1 cellular context compared by ENCODE assay signal in the genomic region with DNA sequence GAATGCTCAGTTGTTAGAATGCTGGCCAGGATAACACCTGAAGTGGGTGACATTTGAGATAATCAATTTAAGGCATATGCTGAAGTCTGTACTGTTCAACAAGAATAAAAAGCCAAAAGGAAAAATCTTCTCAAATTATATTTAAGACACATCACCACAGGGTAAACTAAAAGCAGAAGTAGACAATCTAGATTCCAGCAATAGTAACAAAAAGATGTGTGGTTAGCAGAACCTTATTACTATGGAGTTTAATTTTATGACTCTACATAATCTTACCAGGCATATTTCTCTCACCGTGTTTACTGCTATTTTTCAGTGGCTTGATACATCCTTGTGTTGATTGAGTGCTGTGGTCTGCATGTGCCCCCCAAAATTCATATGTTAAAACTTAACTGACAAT.
TF ChIP-seq lines count a peak whose summit lies in the region.

No MANE protein-coding gene starts in this region.

TF ChIP-seq in GM23338, 12 proteins besides CTCF, POLR2A, EP300 and RAD21 (continued from another document):
- TF ChIP-seq, protein P1, sequence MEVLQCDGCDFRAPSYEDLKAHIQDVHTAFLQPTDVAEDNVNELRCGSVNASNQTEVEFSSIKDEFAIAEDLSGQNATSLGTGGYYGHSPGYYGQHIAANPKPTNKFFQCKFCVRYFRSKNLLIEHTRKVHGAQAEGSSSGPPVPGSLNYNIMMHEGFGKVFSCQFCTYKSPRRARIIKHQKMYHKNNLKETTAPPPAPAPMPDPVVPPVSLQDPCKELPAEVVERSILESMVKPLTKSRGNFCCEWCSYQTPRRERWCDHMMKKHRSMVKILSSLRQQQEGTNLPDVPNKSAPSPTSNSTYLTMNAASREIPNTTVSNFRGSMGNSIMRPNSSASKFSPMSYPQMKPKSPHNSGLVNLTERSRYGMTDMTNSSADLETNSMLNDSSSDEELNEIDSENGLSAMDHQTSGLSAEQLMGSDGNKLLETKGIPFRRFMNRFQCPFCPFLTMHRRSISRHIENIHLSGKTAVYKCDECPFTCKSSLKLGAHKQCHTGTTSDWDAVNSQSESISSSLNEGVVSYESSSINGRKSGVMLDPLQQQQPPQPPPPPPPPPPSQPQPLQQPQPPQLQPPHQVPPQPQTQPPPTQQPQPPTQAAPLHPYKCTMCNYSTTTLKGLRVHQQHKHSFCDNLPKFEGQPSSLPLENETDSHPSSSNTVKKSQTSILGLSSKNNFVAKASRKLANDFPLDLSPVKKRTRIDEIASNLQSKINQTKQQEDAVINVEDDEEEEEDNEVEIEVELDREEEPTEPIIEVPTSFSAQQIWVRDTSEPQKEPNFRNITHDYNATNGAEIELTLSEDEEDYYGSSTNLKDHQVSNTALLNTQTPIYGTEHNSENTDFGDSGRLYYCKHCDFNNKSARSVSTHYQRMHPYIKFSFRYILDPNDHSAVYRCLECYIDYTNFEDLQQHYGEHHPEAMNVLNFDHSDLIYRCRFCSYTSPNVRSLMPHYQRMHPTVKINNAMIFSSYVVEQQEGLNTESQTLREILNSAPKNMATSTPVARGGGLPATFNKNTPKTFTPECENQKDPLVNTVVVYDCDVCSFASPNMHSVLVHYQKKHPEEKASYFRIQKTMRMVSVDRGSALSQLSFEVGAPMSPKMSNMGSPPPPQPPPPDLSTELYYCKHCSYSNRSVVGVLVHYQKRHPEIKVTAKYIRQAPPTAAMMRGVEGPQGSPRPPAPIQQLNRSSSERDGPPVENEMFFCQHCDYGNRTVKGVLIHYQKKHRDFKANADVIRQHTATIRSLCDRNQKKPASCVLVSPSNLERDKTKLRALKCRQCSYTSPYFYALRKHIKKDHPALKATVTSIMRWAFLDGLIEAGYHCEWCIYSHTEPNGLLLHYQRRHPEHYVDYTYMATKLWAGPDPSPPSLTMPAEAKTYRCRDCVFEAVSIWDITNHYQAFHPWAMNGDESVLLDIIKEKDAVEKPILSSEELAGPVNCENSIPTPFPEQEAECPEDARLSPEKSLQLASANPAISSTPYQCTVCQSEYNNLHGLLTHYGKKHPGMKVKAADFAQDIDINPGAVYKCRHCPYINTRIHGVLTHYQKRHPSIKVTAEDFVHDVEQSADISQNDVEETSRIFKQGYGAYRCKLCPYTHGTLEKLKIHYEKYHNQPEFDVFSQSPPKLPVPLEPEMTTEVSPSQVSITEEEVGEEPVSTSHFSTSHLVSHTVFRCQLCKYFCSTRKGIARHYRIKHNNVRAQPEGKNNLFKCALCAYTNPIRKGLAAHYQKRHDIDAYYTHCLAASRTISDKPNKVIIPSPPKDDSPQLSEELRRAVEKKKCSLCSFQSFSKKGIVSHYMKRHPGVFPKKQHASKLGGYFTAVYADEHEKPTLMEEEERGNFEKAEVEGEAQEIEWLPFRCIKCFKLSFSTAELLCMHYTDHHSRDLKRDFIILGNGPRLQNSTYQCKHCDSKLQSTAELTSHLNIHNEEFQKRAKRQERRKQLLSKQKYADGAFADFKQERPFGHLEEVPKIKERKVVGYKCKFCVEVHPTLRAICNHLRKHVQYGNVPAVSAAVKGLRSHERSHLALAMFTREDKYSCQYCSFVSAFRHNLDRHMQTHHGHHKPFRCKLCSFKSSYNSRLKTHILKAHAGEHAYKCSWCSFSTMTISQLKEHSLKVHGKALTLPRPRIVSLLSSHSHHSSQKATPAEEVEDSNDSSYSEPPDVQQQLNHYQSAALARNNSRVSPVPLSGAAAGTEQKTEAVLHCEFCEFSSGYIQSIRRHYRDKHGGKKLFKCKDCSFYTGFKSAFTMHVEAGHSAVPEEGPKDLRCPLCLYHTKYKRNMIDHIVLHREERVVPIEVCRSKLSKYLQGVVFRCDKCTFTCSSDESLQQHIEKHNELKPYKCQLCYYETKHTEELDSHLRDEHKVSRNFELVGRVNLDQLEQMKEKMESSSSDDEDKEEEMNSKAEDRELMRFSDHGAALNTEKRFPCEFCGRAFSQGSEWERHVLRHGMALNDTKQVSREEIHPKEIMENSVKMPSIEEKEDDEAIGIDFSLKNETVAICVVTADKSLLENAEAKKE (CRISPR knock-in tag; IDR thresholded peaks at IDR 0.05), result no peak
- TF ChIP-seq ZNF331 (CRISPR knock-in tag; IDR thresholded peaks at IDR 0.05; ENCODE audit: low read depth), result no peak
